ENCODE assay signal across 26 cellular contexts in genomic region chr18:9389706-9390105, GRCh38.
"Had no signal": no experiment of that assay in that cellular context is flagged by ENCODE, and none has a peak within 500 bp of the region (broad histone marks: within the 10 kb centered on the region; RNA-seq: fewer than 3 reads in every experiment).

No MANE protein-coding gene starts in this region.

- H3K9me3 ChIP-seq: testis, thyroid gland, upper lobe of left lung, uterus had no signal

- H3K36me3 ChIP-seq: thyroid gland, transverse colon, upper lobe of right lung, uterus, vagina had no signal

- DNase-seq: stimulated activated CD4-positive, alpha-beta T cell treated with anti-CD3 and anti-CD28 coated beads, Interleukin-2, amount 100 ng/mL, for 48 hours; stimulated activated CD4-positive, alpha-beta T cell treated with anti-CD3 and anti-CD28 coated beads, Interleukin-4, amount 100 ng/mL, for 1 hour; stimulated activated CD4-positive, alpha-beta T cell treated with anti-CD3 and anti-CD28 coated beads, Interleukin-4, amount 100 ng/mL, for 24 hours; stimulated activated CD4-positive, alpha-beta T cell treated with anti-CD3 and anti-CD28 coated beads, Interleukin-4, amount 100 ng/mL, for 4 hours; stimulated activated CD8-positive, alpha-beta memory T cell treated with anti-CD3 and anti-CD28 coated beads, Interleukin-4, amount 100 ng/mL, for 48 hours; stimulated activated naive B cell treated with anti-CD40 and anti-IgM and Interleukin-4, amounts not matched to agents 10 μg/mL and 1 μg/mL and 100 μg/mL, for 72 hours; stimulated activated naive CD4-positive, alpha-beta T cell; stimulated activated naive CD4-positive, alpha-beta T cell treated with Interleukin-2 at 50 U/mL for 16 hours; stimulated activated naive CD8-positive, alpha-beta T cell treated with anti-CD3 and anti-CD28 coated beads, Interleukin-15, amount 100 ng/mL, for 72 hours; stimulated activated naive CD8-positive, alpha-beta T cell treated with anti-CD3 and anti-CD28 coated beads, Interleukin-15, Interleukin-2, amounts not matched to agents 100 U/mL and 50 U/mL, for 24 hours; stomach; substantia nigra; testis; thyroid gland; tibial artery; transverse colon; trophoblast cell; upper lobe of left lung; upper lobe of right lung; uterus had no signal

- ATAC-seq: stimulated activated effector memory CD8-positive, alpha-beta T cell treated with anti-CD3 and anti-CD28 coated beads, Interleukin-12 subunit alpha, Interleukin-12 subunit beta, amount 100 ng/mL, for 72 hours; stimulated activated memory B cell treated with anti-CD40 and anti-IgM and Interleukin-4, amounts not matched to agents 10 μg/mL and 1 μg/mL and 100 μg/mL, for 72 hours; stimulated activated naive B cell treated with anti-CD40 and anti-IgM and Interleukin-4, amounts not matched to agents 10 μg/mL and 1 μg/mL and 100 μg/mL, for 72 hours; stimulated activated naive CD8-positive, alpha-beta T cell treated with anti-CD3 and anti-CD28 coated beads, Interleukin-15, amount 100 ng/mL, for 72 hours; stimulated activated naive CD8-positive, alpha-beta T cell treated with anti-CD3 and anti-CD28 coated beads, Interleukin-15, Interleukin-2, amounts not matched to agents 100 U/mL and 50 U/mL, for 24 hours; upper lobe of right lung had no signal

- H3K4me3 ChIP-seq: stomach, suprapubic skin, testis, thoracic aorta, thyroid gland, tibial artery, tibial nerve, transverse colon, upper lobe of left lung, upper lobe of right lung, uterus, vagina had no signal

- H3K4me1 ChIP-seq: stomach, suprapubic skin, testis, thyroid gland, tibial artery, tibial nerve, transverse colon, upper lobe of left lung, upper lobe of right lung, uterus, vagina had no signal

- H3K27ac ChIP-seq: stomach, suprapubic skin, testis, thoracic aorta, thyroid gland, tibial artery, tibial nerve, transverse colon, upper lobe of left lung, upper lobe of right lung, uterus, vagina had no signal

- H3K27me3 ChIP-seq: stomach, suprapubic skin, testis, thyroid gland, tibial artery, tibial nerve, transverse colon, upper lobe of left lung, upper lobe of right lung, uterus, vagina had no signal
